ENCODE assay signal across 18 cellular contexts in genomic region chr7:26476271-26476670, GRCh38.
"Had no signal": no experiment of that assay in that cellular context is flagged by ENCODE, and none has a peak within 500 bp of the region (broad histone marks: within the 10 kb centered on the region; RNA-seq: fewer than 3 reads in every experiment).

No MANE protein-coding gene starts in this region.

- H3K4me1 ChIP-seq: esophagus muscularis mucosa, foreskin keratinocyte, gastroesophageal sphincter, heart left ventricle, left lung, lower lobe of right lung had no signal

- H3K4me3 ChIP-seq: coronary artery, dorsolateral prefrontal cortex, esophagus muscularis mucosa, gastroesophageal sphincter, heart left ventricle, hepatocyte, left lung, lower lobe of right lung, mucosa of descending colon had no signal

- H3K36me3 ChIP-seq: esophagus muscularis mucosa, gastroesophageal sphincter, heart left ventricle, left lung, lower lobe of right lung had no signal

- H3K27me3 ChIP-seq: esophagus muscularis mucosa, gastroesophageal sphincter, hepatocyte, left lung had no signal

- DNase-seq: dermis blood vessel endothelial cell; dorsolateral prefrontal cortex; effector CD4-positive, alpha-beta T cell; effector memory CD4-positive, alpha-beta T cell; foreskin keratinocyte; heart left ventricle; hypothalamus; left cardiac atrium; left lung; left ventricle myocardium superior; lower lobe of right lung; mesenchymal stem cell; mucosa of descending colon; naive B cell had no signal

- H3K27ac ChIP-seq: coronary artery, esophagus muscularis mucosa, foreskin keratinocyte, gastroesophageal sphincter, heart left ventricle, hepatocyte, left lung, lower lobe of right lung had no signal

- H3K9me3 ChIP-seq: esophagus muscularis mucosa, gastroesophageal sphincter, heart left ventricle, left lung, lower lobe of right lung, mucosa of descending colon had no signal
